22 cellular contexts compared by ENCODE assay signal in genomic region chr4:72531768-72532290, GRCh38. TPM values are rescaled to one million over a fixed set of nuclear protein-coding genes. Genes with fewer than 3 reads are reported as not detected.
"Had no signal": no experiment of that assay in that cellular context is flagged by ENCODE, and none has a peak within 500 bp of the region (broad histone marks: within the 10 kb centered on the region; RNA-seq: fewer than 3 reads in every experiment).

No MANE protein-coding gene starts in this region.

- H3K27ac Mint-ChIP-seq: activated CD4-positive, alpha-beta T cell treated with anti-CD3 and anti-CD28 coated beads, Interleukin-2, amount 10 ng/mL, durations not matched to agents 7 days and 5 days; activated naive CD4-positive, alpha-beta T cell treated with anti-CD3 and anti-CD28 coated beads, Interleukin-2, amount 50 U/mL, for 24 hours; dendritic cell treated with granulocyte-macrophage colony-stimulating factor and Interleukin-4, amounts not matched to agents 40 ng/mL and 50 ng/mL, for 4 days; nephron; progenitor cell of endocrine pancreas; stimulated activated naive CD8-positive, alpha-beta T cell treated with anti-CD3 and anti-CD28 coated beads, Interleukin-15, Interleukin-2, amounts not matched to agents 100 ng/mL and 50 ng/mL, for 24 hours; T-helper 17 cell had no signal

- H3K27me3 Mint-ChIP-seq: activated CD4-positive, alpha-beta T cell treated with anti-CD3 and anti-CD28 coated beads, Interleukin-2, amount 10 ng/mL, durations not matched to agents 7 days and 5 days; activated naive CD4-positive, alpha-beta T cell treated with anti-CD3 and anti-CD28 coated beads, Interleukin-2, amount 50 U/mL, for 24 hours; brain; dendritic cell treated with granulocyte-macrophage colony-stimulating factor and Interleukin-4, amounts not matched to agents 40 ng/mL and 50 ng/mL, for 4 days; progenitor cell of endocrine pancreas; stimulated activated naive CD8-positive, alpha-beta T cell treated with anti-CD3 and anti-CD28 coated beads, Interleukin-15, Interleukin-2, amounts not matched to agents 100 ng/mL and 50 ng/mL, for 24 hours; T-helper 17 cell had no signal

- H3K4me3 ChIP-seq: upper lobe of left lung had no signal

- H3K36me3 Mint-ChIP-seq: activated naive CD4-positive, alpha-beta T cell treated with anti-CD3 and anti-CD28 coated beads, Interleukin-2, amount 50 U/mL, for 24 hours; brain had no signal

- H3K9me3 Mint-ChIP-seq: activated CD4-positive, alpha-beta T cell treated with anti-CD3 and anti-CD28 coated beads, Interleukin-2, amount 10 ng/mL, durations not matched to agents 7 days and 5 days; activated naive CD4-positive, alpha-beta T cell treated with anti-CD3 and anti-CD28 coated beads, Interleukin-2, amount 50 U/mL, for 24 hours; dendritic cell treated with granulocyte-macrophage colony-stimulating factor and Interleukin-4, amounts not matched to agents 40 ng/mL and 50 ng/mL, for 4 days; nephron had no signal

- ATAC-seq: left ventricle myocardium superior, right cardiac atrium, SK-N-SH treated with all-trans-retinoic acid at 6 μM for 48 hours, T-helper 17 cell had no signal

- H3K36me3 ChIP-seq: upper lobe of left lung had no signal

- H3K4me3 Mint-ChIP-seq: activated CD4-positive, alpha-beta T cell treated with anti-CD3 and anti-CD28 coated beads, Interleukin-2, amount 10 ng/mL, durations not matched to agents 7 days and 5 days; activated naive CD4-positive, alpha-beta T cell treated with anti-CD3 and anti-CD28 coated beads, Interleukin-2, amount 50 U/mL, for 24 hours; brain; dendritic cell treated with granulocyte-macrophage colony-stimulating factor and Interleukin-4, amounts not matched to agents 40 ng/mL and 50 ng/mL, for 4 days; nephron; stimulated activated naive CD8-positive, alpha-beta T cell treated with anti-CD3 and anti-CD28 coated beads, Interleukin-15, Interleukin-2, amounts not matched to agents 100 ng/mL and 50 ng/mL, for 24 hours; T-helper 17 cell had no signal

- H3K27me3 ChIP-seq: upper lobe of left lung had no signal

- DNase-seq: activated CD4-positive, CD25-positive, alpha-beta regulatory T cell; activated T-cell treated with anti-CD3 and anti-CD28 coated beads for 4 hours; cerebellar nuclear complex; effector memory CD4-positive, alpha-beta T cell; foreskin melanocyte; kidney glomerular epithelial cell; left ventricle myocardium superior; mesenchymal stem cell; occipital lobe; right cardiac atrium; small intestine; stimulated activated CD4-positive, alpha-beta T cell treated with anti-CD3 and anti-CD28 coated beads, Interleukin-4, amount 100 ng/mL, for 24 hours; T-helper 17 cell; upper lobe of left lung had no signal

- FAIRE-seq: small intestine had no signal

- H3K4me1 Mint-ChIP-seq: activated CD4-positive, alpha-beta T cell treated with anti-CD3 and anti-CD28 coated beads, Interleukin-2, amount 10 ng/mL, durations not matched to agents 7 days and 5 days; activated naive CD4-positive, alpha-beta T cell treated with anti-CD3 and anti-CD28 coated beads, Interleukin-2, amount 50 U/mL, for 24 hours; brain; nephron; T-helper 17 cell had no signal

RNA-seq across cellular contexts. Expression of gene ADAMTS3, which starts 37.2 kb away (rescaled TPM):
- total RNA-seq: activated CD4-positive, alpha-beta T cell treated with anti-CD3 and anti-CD28 coated beads, Interleukin-2, amount 10 ng/mL, durations not matched to agents 7 days and 5 days; T-helper 17 cell had no signal
